14 cellular contexts compared by ENCODE assay signal in genomic region chr12:14766649-14767215, GRCh38. TPM values are rescaled to one million over a fixed set of nuclear protein-coding genes. Genes with fewer than 3 reads are reported as not detected.
DNase-seq lines count a peak whose midpoint lies in the region; ATAC-seq, FAIRE-seq and TF ChIP-seq lines count a peak whose summit lies in the region.
"Had no signal": no experiment of that assay in that cellular context is flagged by ENCODE, and none has a peak within 500 bp of the region (broad histone marks: within the 10 kb centered on the region; RNA-seq: fewer than 3 reads in every experiment).

No MANE protein-coding gene starts in this region.

- POLR2A ChIA-PET in HEK293 (lab: Yijun Ruan, JAX): no interaction called here

- H4K20me1 ChIP-seq in astrocyte (ENCODE audit: insufficient read depth, low read length): peaks cover 13% of the 10 kb centered on the region

- FAIRE-seq in astrocyte (lab: Jason Lieb, UNC): no peak

- TF ChIP-seq CTCF in HEK293 (tag by site-specific recombination; IDR thresholded peaks at IDR 0.05) (no peak), astrocyte (IDR thresholded peaks at IDR 0.05; ENCODE audit: insufficient read depth, low read depth, low read length) (no peak), gastrocnemius medialis (IDR thresholded peaks at IDR 0.05 in 4 of 5, conservative IDR thresholded peaks at IDR 0.05 in 1 of 5) (no peak)

- H3K79me2 ChIP-seq in astrocyte (ENCODE audit: insufficient read depth, low read length): peaks cover 15% of the 10 kb centered on the region

- H3K27me3 ChIP-seq in astrocyte (ENCODE audit: insufficient read depth, low read length) (no peaks in the 10 kb centered on the region), gastrocnemius medialis (no peaks in the 10 kb centered on the region)
- H3K27me3 ChIP-seq: esophagus squamous epithelium, MG63, upper lobe of left lung had no signal

- H3K4me3 ChIP-seq in HEK293 (ENCODE audit: low read depth, low read length) (no peak overlapping the region), astrocyte (ENCODE audit: insufficient read depth, low read depth, low read length) (no peak overlapping the region), gastrocnemius medialis (no peak overlapping the region)
- H3K4me3 ChIP-seq: esophagus squamous epithelium, lung, MG63, upper lobe of left lung had no signal

- peak overlapping the region; percentile 58 for H3K27ac Mint-ChIP-seq in activated CD8-positive, alpha-beta memory T cell treated with anti-CD3 and anti-CD28 coated beads, Interleukin-2, amount 10 ng/mL, durations not matched to agents 7 days and 5 days
- no peak overlapping the region for H3K27ac Mint-ChIP-seq in astrocyte (ENCODE audit: unreplicated experiment)
- H3K27ac Mint-ChIP-seq in stimulated activated effector memory CD8-positive, alpha-beta T cell treated with anti-CD3 and anti-CD28 coated beads, Interleukin-12 subunit alpha, Interleukin-12 subunit beta, amount 100 ng/mL, for 72 hours: no peak overlapping the region

- no peak overlapping the region for H3K9ac ChIP-seq in astrocyte (ENCODE audit: low read length)

- H3K27me3 Mint-ChIP-seq in activated CD8-positive, alpha-beta memory T cell treated with anti-CD3 and anti-CD28 coated beads, Interleukin-2, amount 10 ng/mL, durations not matched to agents 7 days and 5 days: no peaks in the 10 kb centered on the region
- no peaks in the 10 kb centered on the region for H3K27me3 Mint-ChIP-seq in astrocyte (ENCODE audit: low read depth, unreplicated experiment)

- H3K4me1 ChIP-seq in HEK293 (ENCODE audit: control insufficient read depth, insufficient read depth, low read length): peaks cover 3% of the 10 kb centered on the region; the same call in 1 of the 2 replicates
- peaks cover 8% of the 10 kb centered on the region for H3K4me1 ChIP-seq in astrocyte (ENCODE audit: insufficient read depth, low read length)
- peaks cover 10 to 19% of the 10 kb centered on the region in 2 donors for H3K4me1 ChIP-seq in gastrocnemius medialis

- intact Hi-C loops in gastrocnemius medialis (cut with DNase I; ENCODE audit: low total_unique reads): no loop called here

- peaks cover 0 to 5% of the 10 kb centered on the region in 2 experiments; a peak in 1 of 3 replicates for H3K36me3 ChIP-seq in HEK293 (ENCODE audit: control insufficient read depth in 2 of 2, insufficient read depth in 1 of 2, low read length in 2 of 2)
- peaks cover 3% of the 10 kb centered on the region for H3K36me3 ChIP-seq in astrocyte (ENCODE audit: insufficient read depth, low read length)
- H3K36me3 ChIP-seq in gastrocnemius medialis: peaks cover 0 to 2% of the 10 kb centered on the region in 2 donors
- H3K36me3 ChIP-seq: MG63 had no signal

- no peak overlapping the region for H2AFZ ChIP-seq in astrocyte (ENCODE audit: low read depth, low read length)

- TF ChIP-seq POLR2A in gastrocnemius medialis (IDR thresholded peaks at IDR 0.05): no peak

- H3K9me3 ChIP-seq in HEK293 (ENCODE audit: control insufficient read depth, insufficient read depth, low read depth, low read length) (no peaks in the 10 kb centered on the region; the same call in 1 of the 2 replicates), astrocyte (ENCODE audit: insufficient read depth, low read depth, low read length) (no peaks in the 10 kb centered on the region), gastrocnemius medialis (no peaks in the 10 kb centered on the region)
- H3K9me3 ChIP-seq: MG63 had no signal

- no peak overlapping the region for H3K27ac ChIP-seq in HEK293 (ENCODE audit: extremely low read depth, low read depth, low read length)
- no peak overlapping the region for H3K27ac ChIP-seq in astrocyte (ENCODE audit: low read depth, low read length)
- no peak overlapping the region for H3K27ac ChIP-seq in gastrocnemius medialis
- H3K27ac ChIP-seq: upper lobe of left lung had no signal

- H3K4me3 Mint-ChIP-seq in activated CD8-positive, alpha-beta memory T cell treated with anti-CD3 and anti-CD28 coated beads, Interleukin-2, amount 10 ng/mL, durations not matched to agents 7 days and 5 days: peak overlapping the region; percentile 18
- peak overlapping the region; percentile 31 for H3K4me3 Mint-ChIP-seq in astrocyte (ENCODE audit: unreplicated experiment)
- peak overlapping the region; percentile 100 for H3K4me3 Mint-ChIP-seq in stimulated activated effector memory CD8-positive, alpha-beta T cell treated with anti-CD3 and anti-CD28 coated beads, Interleukin-12 subunit alpha, Interleukin-12 subunit beta, amount 100 ng/mL, for 72 hours
- H3K4me3 Mint-ChIP-seq: stimulated activated naive B cell treated with anti-CD40 and anti-IgM and Interleukin-4, amounts not matched to agents 10 μg/mL and 1 μg/mL and 100 μg/mL, for 72 hours had no signal

- H3K4me1 Mint-ChIP-seq in activated CD8-positive, alpha-beta memory T cell treated with anti-CD3 and anti-CD28 coated beads, Interleukin-2, amount 10 ng/mL, durations not matched to agents 7 days and 5 days: peaks cover 32% of the 10 kb centered on the region
- peaks cover 8% of the 10 kb centered on the region for H3K4me1 Mint-ChIP-seq in astrocyte (ENCODE audit: low read depth, unreplicated experiment)
- peaks cover 32% of the 10 kb centered on the region for H3K4me1 Mint-ChIP-seq in stimulated activated effector memory CD8-positive, alpha-beta T cell treated with anti-CD3 and anti-CD28 coated beads, Interleukin-12 subunit alpha, Interleukin-12 subunit beta, amount 100 ng/mL, for 72 hours

- in situ Hi-C loops in gastrocnemius medialis (cut with MboI; ENCODE audit: low sequenced_read_pairs in 4 of 4): no loop called here

- peaks cover 67% of the 10 kb centered on the region for H3K36me3 Mint-ChIP-seq in activated CD8-positive, alpha-beta memory T cell treated with anti-CD3 and anti-CD28 coated beads, Interleukin-2, amount 10 ng/mL, durations not matched to agents 7 days and 5 days
- H3K36me3 Mint-ChIP-seq in astrocyte (ENCODE audit: low read depth, unreplicated experiment): peaks cover 22% of the 10 kb centered on the region
- H3K36me3 Mint-ChIP-seq in stimulated activated effector memory CD8-positive, alpha-beta T cell treated with anti-CD3 and anti-CD28 coated beads, Interleukin-12 subunit alpha, Interleukin-12 subunit beta, amount 100 ng/mL, for 72 hours: peaks cover 71% of the 10 kb centered on the region

- peaks cover 10% of the 10 kb centered on the region for H3K9me3 Mint-ChIP-seq in activated CD8-positive, alpha-beta memory T cell treated with anti-CD3 and anti-CD28 coated beads, Interleukin-2, amount 10 ng/mL, durations not matched to agents 7 days and 5 days (ENCODE audit: low read depth)
- H3K9me3 Mint-ChIP-seq in astrocyte (ENCODE audit: unreplicated experiment): peaks cover 5% of the 10 kb centered on the region
- H3K9me3 Mint-ChIP-seq in stimulated activated effector memory CD8-positive, alpha-beta T cell treated with anti-CD3 and anti-CD28 coated beads, Interleukin-12 subunit alpha, Interleukin-12 subunit beta, amount 100 ng/mL, for 72 hours: peaks cover 6% of the 10 kb centered on the region

- no peak overlapping the region for H3K4me2 ChIP-seq in astrocyte (ENCODE audit: low read length)

- ATAC-seq in activated CD8-positive, alpha-beta memory T cell treated with anti-CD3 and anti-CD28 coated beads, Interleukin-2, amount 10 ng/mL, durations not matched to agents 7 days and 5 days: no peak
- no peak for ATAC-seq in stimulated activated effector memory CD8-positive, alpha-beta T cell treated with anti-CD3 and anti-CD28 coated beads, Interleukin-12 subunit alpha, Interleukin-12 subunit beta, amount 100 ng/mL, for 72 hours
- no peak for ATAC-seq in gastrocnemius medialis
- ATAC-seq: stimulated activated naive B cell treated with anti-CD40 and anti-IgM and Interleukin-4, amounts not matched to agents 10 μg/mL and 1 μg/mL and 100 μg/mL, for 72 hours had no signal

- DNase-seq in activated CD8-positive, alpha-beta memory T cell treated with anti-CD3 and anti-CD28 coated beads, Interleukin-2, amount 10 ng/mL, durations not matched to agents 7 days and 5 days: no peak
- DNase-seq in activated CD8-positive, alpha-beta memory T cell treated with anti-CD3 and anti-CD28 coated beads for 24 hours: no peak
- DNase-seq in astrocyte (ENCODE audit: low read depth) (no peak), SKM-1 treated with dmso at 0.1 percent for 144 hours (lab: John Stamatoyannopoulos, UW; ENCODE audit: unreplicated experiment) (no peak), gastrocnemius medialis (no peak)
- no peak for DNase-seq in stimulated activated effector memory CD8-positive, alpha-beta T cell treated with anti-CD3 and anti-CD28 coated beads, Interleukin-12 subunit alpha, Interleukin-12 subunit beta, amount 100 ng/mL, for 72 hours (ENCODE audit: low spot score in 2 of 2)
- DNase-seq in stimulated activated CD4-positive, alpha-beta T cell treated with anti-CD3 and anti-CD28 coated beads, Interleukin-2, amount 100 ng/mL, for 48 hours: no peak
- DNase-seq: COR-L47; esophagus squamous epithelium; MG63; stimulated activated naive B cell treated with anti-CD40 and anti-IgM and Interleukin-4, amounts not matched to agents 10 μg/mL and 1 μg/mL and 100 μg/mL, for 72 hours; upper lobe of left lung had no signal

- CTCF ChIA-PET in activated CD8-positive, alpha-beta memory T cell treated with anti-CD3 and anti-CD28 coated beads, Interleukin-2, amount 10 ng/mL, durations not matched to agents 7 days and 5 days (lab: Charles Lee): no interaction called here
- CTCF ChIA-PET in HEK293 (lab: Yijun Ruan, JAX): no interaction called here

TF ChIP-seq in HEK293, 187 proteins besides CTCF, POLR2A, EP300 and RAD21 (continues in another document):
- TF ChIP-seq ZNF704 (tag by site-specific recombination; IDR thresholded peaks at IDR 0.05) (no peak), ZNF701 (tag by site-specific recombination; IDR thresholded peaks at IDR 0.05) (no peak), YY1 (tag by site-specific recombination; IDR thresholded peaks at IDR 0.05) (no peak)

RNA-seq across cellular contexts. Expression of gene WBP11, which starts 36.5 kb away (rescaled TPM):
- 100 to 1,000 TPM; 102 to 116 TPM for total RNA-seq in activated CD8-positive, alpha-beta memory T cell treated with anti-CD3 and anti-CD28 coated beads, Interleukin-2, amount 10 ng/mL, durations not matched to agents 7 days and 5 days
- total RNA-seq in astrocyte: 67.1 and 72.1 TPM in 2 replicates
- total RNA-seq in gastrocnemius medialis: 10 to 100 TPM; 20.2 to 39.5 (median 28.4) TPM

RNA-seq across cellular contexts. Expression of gene C12orf60, which starts 36.7 kb away (rescaled TPM):
- total RNA-seq in activated CD8-positive, alpha-beta memory T cell treated with anti-CD3 and anti-CD28 coated beads, Interleukin-2, amount 10 ng/mL, durations not matched to agents 7 days and 5 days: 1 to 10 TPM; 1.6 to 1.9 TPM
- 1.7 and 2.0 TPM in 2 replicates for total RNA-seq in astrocyte
- 1 to 10 TPM in 1 of 4 donors, under 1 TPM in 1, not detected in 2; 0.33 to 3.8 TPM for total RNA-seq in gastrocnemius medialis

RNA-seq across cellular contexts. Expression of gene SMCO3, which starts 47.2 kb away (rescaled TPM):
- total RNA-seq in activated CD8-positive, alpha-beta memory T cell treated with anti-CD3 and anti-CD28 coated beads, Interleukin-2, amount 10 ng/mL, durations not matched to agents 7 days and 5 days: not detected
- 0.57 and 0.84 TPM in 2 replicates for total RNA-seq in astrocyte
- total RNA-seq in gastrocnemius medialis: under 1 TPM in 1 of 4 donors, not detected in 3; 0.12 TPM

Comparison
In these comparisons a context has a peak if more than half of its experiments do, and no peak if none do; other contexts are left out.
1. H3K4me3 Mint-ChIP-seq: peak in every context shown above with its lines; median percentile 100 in stimulated activated effector memory CD8-positive, alpha-beta T cell treated with anti-CD3 and anti-CD28 coated beads, Interleukin-12 subunit alpha, Interleukin-12 subunit beta, amount 100 ng/mL, for 72 hours; 31 in astrocyte; 18 in activated CD8-positive, alpha-beta memory T cell treated with anti-CD3 and anti-CD28 coated beads, Interleukin-2, amount 10 ng/mL, durations not matched to agents 7 days and 5 days.